ENCODE assay signal across 8 cellular contexts in the genomic region with DNA sequence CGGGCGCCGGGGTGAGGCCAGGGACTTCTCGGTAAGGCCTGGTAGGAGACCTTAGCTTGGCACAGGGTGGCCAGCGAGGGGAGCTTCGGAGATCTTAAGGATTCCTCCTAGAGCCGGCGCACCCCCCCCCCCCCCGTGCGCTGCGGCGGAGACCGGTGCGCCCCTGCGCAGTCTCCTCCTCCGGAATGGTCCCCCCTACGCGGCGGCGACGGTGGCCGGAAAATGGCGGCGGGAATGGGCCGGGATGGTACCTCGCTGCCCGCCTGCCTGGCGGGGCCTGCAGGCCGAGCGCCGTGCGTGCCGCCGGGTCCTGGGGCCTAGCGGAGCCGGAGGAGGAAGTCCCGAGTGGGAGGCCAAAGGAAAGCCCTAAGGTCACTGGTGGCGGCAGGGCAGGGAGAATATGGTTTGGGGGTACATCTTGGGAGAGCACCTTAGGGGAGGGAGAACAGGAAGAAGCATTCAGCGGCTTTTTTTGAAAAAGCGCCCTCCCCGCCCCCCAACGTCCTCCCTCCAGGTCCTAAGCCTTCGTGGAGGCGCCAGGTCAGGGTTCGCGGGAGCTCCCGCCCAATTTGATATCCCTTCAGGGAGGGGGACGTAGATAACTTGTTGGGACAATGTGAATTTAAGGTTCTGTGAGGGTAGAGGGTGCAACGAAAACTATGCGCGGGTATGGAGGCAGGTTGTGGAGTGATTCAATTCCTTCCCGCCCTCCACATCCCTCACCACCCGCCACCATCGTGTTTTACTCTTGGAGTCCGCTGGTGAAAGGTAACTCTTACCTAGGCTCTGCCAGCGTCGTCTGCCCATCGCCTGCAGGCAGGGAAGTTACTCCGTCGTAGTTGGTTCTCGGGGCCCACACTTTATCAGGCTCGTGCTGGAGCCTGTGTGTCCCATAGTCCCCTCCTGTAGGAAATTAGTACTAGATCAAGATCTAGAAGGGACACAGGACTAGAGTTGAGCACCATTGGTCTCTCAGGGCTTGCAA. TPM values are rescaled to one million over a fixed set of nuclear protein-coding genes. Genes with fewer than 3 reads are reported as not detected.
DNase-seq lines count a peak whose midpoint lies in the region; ATAC-seq lines count a peak whose summit lies in the region.

No MANE protein-coding gene starts in this region.

- peaks cover 50% of the 10 kb centered on the region for H3K4me1 Mint-ChIP-seq in activated naive CD8-positive, alpha-beta T cell treated with anti-CD3 and anti-CD28 coated beads for 36 hours

- H3K27ac Mint-ChIP-seq in activated naive CD8-positive, alpha-beta T cell treated with anti-CD3 and anti-CD28 coated beads for 36 hours = peak overlapping the region; percentile 91

- H3K27me3 Mint-ChIP-seq in activated naive CD8-positive, alpha-beta T cell treated with anti-CD3 and anti-CD28 coated beads for 36 hours = no peaks in the 10 kb centered on the region

- under 1% methylated on average over 62 of the region's 62 CpGs for WGBS in right cardiac atrium

- peak overlapping the region; percentile 83 for H3K4me3 Mint-ChIP-seq in activated naive CD8-positive, alpha-beta T cell treated with anti-CD3 and anti-CD28 coated beads for 36 hours

- no peaks in the 10 kb centered on the region for H3K9me3 ChIP-seq in right cardiac atrium (ENCODE audit: control insufficient read depth, low read length)

- H3K27me3 ChIP-seq in right cardiac atrium (ENCODE audit: control insufficient read depth, insufficient read depth) = no peaks in the 10 kb centered on the region

- H3K4me3 ChIP-seq in right cardiac atrium (ENCODE audit: low read length) = peak overlapping the region; percentile 92

- peaks cover 7% of the 10 kb centered on the region for H3K4me1 ChIP-seq in right cardiac atrium (ENCODE audit: control insufficient read depth, insufficient read depth, low read length)

- no peaks in the 10 kb centered on the region for H3K9me3 Mint-ChIP-seq in activated naive CD8-positive, alpha-beta T cell treated with anti-CD3 and anti-CD28 coated beads for 36 hours

- DNase-seq in activated T-cell treated with anti-CD3 and anti-CD28 coated beads for 24 hours (ENCODE audit: low read depth) (peak; percentile 40), NOMO-1 (lab: John Stamatoyannopoulos, UW; ENCODE audit: unreplicated experiment in 2 of 2) (peak; percentile 26 to 38), right cardiac atrium (peak in 2 of 3 donors; percentile 55 to 57), sciatic nerve (ENCODE audit: low spot score) (no peak), NCI-H187 (lab: John Stamatoyannopoulos, UW) (no peak)
- DNase-seq in activated T-cell treated with anti-CD3 and anti-CD28 coated beads, Interleukin-2, amount 50 U/mL, for 1 hour = no peak
- peak; percentile 64 for DNase-seq in activated naive CD8-positive, alpha-beta T cell treated with anti-CD3 and anti-CD28 coated beads for 36 hours

- peaks cover 35% of the 10 kb centered on the region for H3K36me3 Mint-ChIP-seq in activated naive CD8-positive, alpha-beta T cell treated with anti-CD3 and anti-CD28 coated beads for 36 hours

- peak; percentile 25 for ATAC-seq in HG02588 (IDR thresholded peaks at IDR 0.05; ENCODE audit: unreplicated experiment)
- ATAC-seq in right cardiac atrium = peak; percentile 16 to 47
- peak; percentile 1 for ATAC-seq in sciatic nerve

- intact Hi-C loops in right cardiac atrium (cut with DNase I) = no loop called here
- intact Hi-C loops in sciatic nerve (cut with DNase I) = no loop called here

- peak overlapping the region; percentile 65 for H3K27ac ChIP-seq in right cardiac atrium (ENCODE audit: low read length)

RNA-seq across cellular contexts. Expression of a gene that starts 0.6 kb away (rescaled TPM):
- total RNA-seq in activated naive CD8-positive, alpha-beta T cell treated with anti-CD3 and anti-CD28 coated beads for 36 hours = 100 to 1,000 TPM; 294 TPM
- total RNA-seq in right cardiac atrium (10 to 100 TPM; 71.8 to 91.7 (median 79.3) TPM), sciatic nerve (155 TPM)
- 41.2 TPM for polyA plus RNA-seq in right cardiac atrium

Comparison
In these comparisons a context has a peak if more than half of its experiments do, and no peak if none do; other contexts are left out.
1. DNase-seq: peak in activated T-cell treated with anti-CD3 and anti-CD28 coated beads for 24 hours (single experiment), NOMO-1 (2 of 2), activated naive CD8-positive, alpha-beta T cell treated with anti-CD3 and anti-CD28 coated beads for 36 hours (single experiment) and right cardiac atrium (2 of 3); none in activated T-cell treated with anti-CD3 and anti-CD28 coated beads, Interleukin-2, amount 50 U/mL, for 1 hour (single experiment), sciatic nerve (single experiment) and NCI-H187 (0 of 2).
2. Peak in every context shown above with its lines, with median percentiles within 50 percentile points of each other: ATAC-seq.